ENCODE assay signal across 1 cellular context in the genomic region with DNA sequence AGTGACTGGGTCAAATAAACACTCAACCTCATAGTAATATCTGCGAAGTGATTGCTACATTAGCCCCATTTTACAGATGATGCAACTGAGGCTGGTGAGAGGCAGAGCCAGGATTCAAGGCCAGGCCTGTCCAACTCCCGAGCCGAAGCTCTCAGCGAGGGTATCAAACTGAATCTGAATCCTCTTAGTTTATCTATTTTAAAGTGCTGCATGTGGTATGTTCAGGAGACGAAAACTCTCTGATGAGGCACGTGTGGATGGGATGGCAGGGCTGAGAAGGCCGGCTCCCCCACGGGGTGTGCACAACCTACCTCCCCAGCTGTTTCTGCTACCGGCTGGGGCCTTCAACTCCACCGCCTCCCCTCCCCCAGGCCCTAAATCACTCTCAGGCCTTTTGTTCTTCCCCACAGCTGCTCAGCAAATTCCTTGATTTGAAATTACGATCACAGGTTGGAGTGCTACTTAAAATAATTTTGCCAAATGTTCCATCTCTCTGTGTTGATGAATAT.
A peak's percentile ranks its signal among the peaks of the same experiment; 100 is the strongest.
TF ChIP-seq lines count a peak whose summit lies in the region.

No MANE protein-coding gene starts in this region.

TF ChIP-seq in WTC11, 78 proteins besides CTCF, POLR2A, EP300 and RAD21 (continued from another document):
- TF ChIP-seq, protein P1, sequence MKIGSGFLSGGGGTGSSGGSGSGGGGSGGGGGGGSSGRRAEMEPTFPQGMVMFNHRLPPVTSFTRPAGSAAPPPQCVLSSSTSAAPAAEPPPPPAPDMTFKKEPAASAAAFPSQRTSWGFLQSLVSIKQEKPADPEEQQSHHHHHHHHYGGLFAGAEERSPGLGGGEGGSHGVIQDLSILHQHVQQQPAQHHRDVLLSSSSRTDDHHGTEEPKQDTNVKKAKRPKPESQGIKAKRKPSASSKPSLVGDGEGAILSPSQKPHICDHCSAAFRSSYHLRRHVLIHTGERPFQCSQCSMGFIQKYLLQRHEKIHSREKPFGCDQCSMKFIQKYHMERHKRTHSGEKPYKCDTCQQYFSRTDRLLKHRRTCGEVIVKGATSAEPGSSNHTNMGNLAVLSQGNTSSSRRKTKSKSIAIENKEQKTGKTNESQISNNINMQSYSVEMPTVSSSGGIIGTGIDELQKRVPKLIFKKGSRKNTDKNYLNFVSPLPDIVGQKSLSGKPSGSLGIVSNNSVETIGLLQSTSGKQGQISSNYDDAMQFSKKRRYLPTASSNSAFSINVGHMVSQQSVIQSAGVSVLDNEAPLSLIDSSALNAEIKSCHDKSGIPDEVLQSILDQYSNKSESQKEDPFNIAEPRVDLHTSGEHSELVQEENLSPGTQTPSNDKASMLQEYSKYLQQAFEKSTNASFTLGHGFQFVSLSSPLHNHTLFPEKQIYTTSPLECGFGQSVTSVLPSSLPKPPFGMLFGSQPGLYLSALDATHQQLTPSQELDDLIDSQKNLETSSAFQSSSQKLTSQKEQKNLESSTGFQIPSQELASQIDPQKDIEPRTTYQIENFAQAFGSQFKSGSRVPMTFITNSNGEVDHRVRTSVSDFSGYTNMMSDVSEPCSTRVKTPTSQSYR (CRISPR knock-in tag; IDR thresholded peaks at IDR 0.05) = 0 out of 2 replicates have a peak, but pooled peaks have one; percentile 35
- TF ChIP-seq NR3C1 (CRISPR knock-in tag; conservative IDR thresholded peaks at IDR 0.05; ENCODE audit: low read depth) = no peak
- no peak for TF ChIP-seq CREB1 (CRISPR knock-in tag; IDR thresholded peaks at IDR 0.05)
- TF ChIP-seq, protein P2, sequence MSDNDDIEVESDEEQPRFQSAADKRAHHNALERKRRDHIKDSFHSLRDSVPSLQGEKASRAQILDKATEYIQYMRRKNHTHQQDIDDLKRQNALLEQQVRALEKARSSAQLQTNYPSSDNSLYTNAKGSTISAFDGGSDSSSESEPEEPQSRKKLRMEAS (CRISPR knock-in tag; IDR thresholded peaks at IDR 0.05) = no peak; the same call in 1 of the 2 replicates
- no peak for TF ChIP-seq ZNF232 (CRISPR knock-in tag; IDR thresholded peaks at IDR 0.05)
- TF ChIP-seq ZNF263 (CRISPR knock-in tag; IDR thresholded peaks at IDR 0.05; ENCODE audit: low read depth) = no peak
- peak; percentile 47; the same call in 1 of the 2 replicates for TF ChIP-seq GABPB1 (CRISPR knock-in tag; IDR thresholded peaks at IDR 0.05)
- no peak for TF ChIP-seq FOXK1 (CRISPR knock-in tag; IDR thresholded peaks at IDR 0.05)
- TF ChIP-seq ZNF317 (CRISPR knock-in tag; IDR thresholded peaks at IDR 0.05; ENCODE audit: borderline replicate concordance, low read depth) = no peak
- TF ChIP-seq, protein P3, sequence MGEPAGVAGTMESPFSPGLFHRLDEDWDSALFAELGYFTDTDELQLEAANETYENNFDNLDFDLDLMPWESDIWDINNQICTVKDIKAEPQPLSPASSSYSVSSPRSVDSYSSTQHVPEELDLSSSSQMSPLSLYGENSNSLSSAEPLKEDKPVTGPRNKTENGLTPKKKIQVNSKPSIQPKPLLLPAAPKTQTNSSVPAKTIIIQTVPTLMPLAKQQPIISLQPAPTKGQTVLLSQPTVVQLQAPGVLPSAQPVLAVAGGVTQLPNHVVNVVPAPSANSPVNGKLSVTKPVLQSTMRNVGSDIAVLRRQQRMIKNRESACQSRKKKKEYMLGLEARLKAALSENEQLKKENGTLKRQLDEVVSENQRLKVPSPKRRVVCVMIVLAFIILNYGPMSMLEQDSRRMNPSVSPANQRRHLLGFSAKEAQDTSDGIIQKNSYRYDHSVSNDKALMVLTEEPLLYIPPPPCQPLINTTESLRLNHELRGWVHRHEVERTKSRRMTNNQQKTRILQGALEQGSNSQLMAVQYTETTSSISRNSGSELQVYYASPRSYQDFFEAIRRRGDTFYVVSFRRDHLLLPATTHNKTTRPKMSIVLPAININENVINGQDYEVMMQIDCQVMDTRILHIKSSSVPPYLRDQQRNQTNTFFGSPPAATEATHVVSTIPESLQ (CRISPR knock-in tag; IDR thresholded peaks at IDR 0.05) = no peak
- TF ChIP-seq MYBL2 (CRISPR knock-in tag; IDR thresholded peaks at IDR 0.05) = no peak
